Comparison of ENCODE assay signal across 17 cellular contexts in genomic region chr15:75653347-75653913, GRCh38. TPM values are rescaled to one million over a fixed set of nuclear protein-coding genes. Genes with fewer than 3 reads are reported as not detected.
A peak's percentile ranks its signal among the peaks of the same experiment; 100 is the strongest.
DNase-seq lines count a peak whose midpoint lies in the region; ATAC-seq and TF ChIP-seq lines count a peak whose summit lies in the region.
"Had no signal": no experiment of that assay in that cellular context is flagged by ENCODE, and none has a peak within 500 bp of the region (broad histone marks: within the 10 kb centered on the region; RNA-seq: fewer than 3 reads in every experiment).

No MANE protein-coding gene starts in this region.

- H3K4me1 ChIP-seq in esophagus squamous epithelium (peaks cover 70 to 99% (median 74%) of the 10 kb centered on the region in 3 donors), neural progenitor cell (peaks cover 45% of the 10 kb centered on the region), upper lobe of right lung (peaks cover 57% of the 10 kb centered on the region)

- peaks cover 67% of the 10 kb centered on the region for H3K79me2 ChIP-seq in neural progenitor cell (ENCODE audit: low read depth)

- DNase-seq in WTC11 (ENCODE audit: low spot score) = no peak
- DNase-seq in esophagus squamous epithelium (lab: John Stamatoyannopoulos, UW) = no peak
- DNase-seq in neural progenitor cell (ENCODE audit: low spot score) = peak; percentile 29
- DNase-seq in upper lobe of right lung = no peak
- DNase-seq in cerebellar cortex (ENCODE audit: low spot score) = no peak
- DNase-seq in substantia nigra (lab: John Stamatoyannopoulos, UW) = no peak
- no peak for DNase-seq in GM19238 (ENCODE audit: insufficient read length, low spot score)
- DNase-seq: activated CD4-positive, CD25-positive, alpha-beta regulatory T cell treated with anti-CD3 and anti-CD28 coated beads, Interleukin-2, amount 50 U/mL, for 72 hours; CD4-positive, CD25-positive, alpha-beta regulatory T cell; DND-41; NCI-H187 treated with DMSO at 0.1 percent for 48 hours; NCI-H748 treated with DMSO at 0.1 percent for 48 hours; small intestine; T-helper 1 cell had no signal

- H2AFZ ChIP-seq in neural progenitor cell (replicated peaks) = no peak overlapping the region

- peak overlapping the region; percentile 92 for H3K4me2 ChIP-seq in neural progenitor cell

- ATAC-seq in WTC11 (no peak), upper lobe of right lung (no peak)
- ATAC-seq: activated naive CD4-positive, alpha-beta T cell treated with anti-CD3 and anti-CD28 coated beads, Interleukin-2, amount 50 U/mL, for 72 hours had no signal

- H4K20me1 ChIP-seq in neural progenitor cell (ENCODE audit: low read depth) = peaks cover 86% of the 10 kb centered on the region

- no peak for TF ChIP-seq CTCF in WTC11 (IDR thresholded peaks at IDR 0.05)
- TF ChIP-seq CTCF in esophagus squamous epithelium (IDR thresholded peaks at IDR 0.05) = no peak
- TF ChIP-seq CTCF in neural progenitor cell (IDR thresholded peaks at IDR 0.05) = no peak
- no peak for TF ChIP-seq CTCF in upper lobe of right lung (IDR thresholded peaks at IDR 0.05)

- TF ChIP-seq POLR2A in esophagus squamous epithelium (IDR thresholded peaks at IDR 0.05) = no peak

- no peak overlapping the region for H3K9ac ChIP-seq in neural progenitor cell

- H3K36me3 Mint-ChIP-seq in WTC11 = peaks cover 25% of the 10 kb centered on the region
- peaks cover 18% of the 10 kb centered on the region for H3K36me3 Mint-ChIP-seq in neural progenitor cell
- H3K36me3 Mint-ChIP-seq: activated naive CD4-positive, alpha-beta T cell treated with anti-CD3 and anti-CD28 coated beads, Interleukin-2, amount 50 U/mL, for 72 hours had no signal

- peak overlapping the region; percentile 54; the same call in 1 of the 2 replicates for H3K27ac Mint-ChIP-seq in WTC11
- H3K27ac Mint-ChIP-seq in neural progenitor cell = peak overlapping the region; percentile 78
- H3K27ac Mint-ChIP-seq: CD4-positive, CD25-positive, alpha-beta regulatory T cell had no signal

- intact Hi-C loops in esophagus squamous epithelium (cut with DNase I) (no loop called here), upper lobe of right lung (cut with DNase I) (no loop called here)

- peaks cover 6% of the 10 kb centered on the region for H3F3A ChIP-seq in neural progenitor cell (ENCODE audit: low read depth)

- H3K4me3 Mint-ChIP-seq in WTC11 (no peak overlapping the region), neural progenitor cell (no peak overlapping the region)
- H3K4me3 Mint-ChIP-seq: CD4-positive, CD25-positive, alpha-beta regulatory T cell; central memory CD8-positive, alpha-beta T cell had no signal

- peak overlapping the region; percentile 30 to 99 (median 86) for H3K27ac ChIP-seq in esophagus squamous epithelium
- no peak overlapping the region for H3K27ac ChIP-seq in neural progenitor cell
- no peak overlapping the region for H3K27ac ChIP-seq in upper lobe of right lung
- no peak overlapping the region for H3K27ac ChIP-seq in substantia nigra (ENCODE audit: low read depth, low read length, poor library complexity, severe bottlenecking)
- H3K27ac ChIP-seq: epithelial cell of prostate had no signal

- H3K27me3 Mint-ChIP-seq in WTC11 (ENCODE audit: low read depth) = no peaks in the 10 kb centered on the region
- H3K27me3 Mint-ChIP-seq in neural progenitor cell (ENCODE audit: insufficient read depth, low read depth) = peaks cover 2% of the 10 kb centered on the region
- H3K27me3 Mint-ChIP-seq: CD4-positive, CD25-positive, alpha-beta regulatory T cell; central memory CD8-positive, alpha-beta T cell had no signal

- H3K36me3 ChIP-seq in esophagus squamous epithelium (peaks cover 3 to 58% (median 8%) of the 10 kb centered on the region in 3 donors), neural progenitor cell (no peaks in the 10 kb centered on the region), upper lobe of right lung (peaks cover 25% of the 10 kb centered on the region)

- CTCF ChIA-PET in WTC11 (lab: Charles Lee) = interaction anchor here (0.6 to 1.5 kb wide), 7 partner anchors 15 to 286 kb away, joined by 3 to 5 read pairs (median 3); partner anchors contain the start of gene PTPN9

- POLR2A ChIA-PET in WTC11 (lab: Charles Lee) = interaction anchor here (0.6 to 0.7 kb wide), 3 partner anchors 202 to 674 kb away, joined by 3 read pairs; partner anchors contain the start of gene SIN3A

- peak overlapping the region in 2 of 4 donors; percentile 90 to 97 for H3K4me3 ChIP-seq in esophagus squamous epithelium
- H3K4me3 ChIP-seq in neural progenitor cell = no peak overlapping the region
- H3K4me3 ChIP-seq in upper lobe of right lung = peak overlapping the region; percentile 90

- WGBS in esophagus squamous epithelium, 2 donors = 79 to 86% methylated on average over 12 of the region's 16 CpGs

- peaks cover 49% of the 10 kb centered on the region for H3K4me1 Mint-ChIP-seq in WTC11
- peaks cover 50% of the 10 kb centered on the region for H3K4me1 Mint-ChIP-seq in neural progenitor cell

- H3K9me3 Mint-ChIP-seq in WTC11 (no peaks in the 10 kb centered on the region), neural progenitor cell (no peaks in the 10 kb centered on the region)
- H3K9me3 Mint-ChIP-seq: activated naive CD4-positive, alpha-beta T cell treated with anti-CD3 and anti-CD28 coated beads, Interleukin-2, amount 50 U/mL, for 72 hours; CD4-positive, CD25-positive, alpha-beta regulatory T cell; central memory CD8-positive, alpha-beta T cell had no signal

- H3K27me3 ChIP-seq in esophagus squamous epithelium = no peaks in the 10 kb centered on the region
- no peaks in the 10 kb centered on the region for H3K27me3 ChIP-seq in neural progenitor cell
- no peaks in the 10 kb centered on the region for H3K27me3 ChIP-seq in upper lobe of right lung

- no peaks in the 10 kb centered on the region for H3K9me3 ChIP-seq in esophagus squamous epithelium
- H3K9me3 ChIP-seq in neural progenitor cell (ENCODE audit: low read depth) = no peaks in the 10 kb centered on the region
- no peaks in the 10 kb centered on the region for H3K9me3 ChIP-seq in upper lobe of right lung

TF ChIP-seq in WTC11, 78 proteins besides CTCF, POLR2A, EP300 and RAD21:
- TF ChIP-seq ZNF263 (CRISPR knock-in tag; IDR thresholded peaks at IDR 0.05; ENCODE audit: low read depth) (peak; percentile 26; the same call in 1 of the 2 replicates), RORB (CRISPR knock-in tag; IDR thresholded peaks at IDR 0.05) (no peak)

RNA-seq across cellular contexts. Expression of gene SNX33, which starts 5.7 kb away (rescaled TPM):
- total RNA-seq in WTC11 (2021) = 17.8 to 19.8 TPM (median 18.9 TPM) in 3 replicates
- total RNA-seq in esophagus squamous epithelium = 10 to 100 TPM; 20.3 to 36.4 (median 25.9) TPM
- total RNA-seq in neural progenitor cell (ENCODE audit: low replicate concordance) = 10.1 and 20.7 TPM in 2 replicates
- 31.0 TPM for total RNA-seq in upper lobe of right lung

RNA-seq across cellular contexts. Expression of gene IMP3, which starts 13.4 kb away (rescaled TPM):
- total RNA-seq in WTC11 (2021) (93.7 to 107 TPM (median 94.8 TPM) in 3 replicates), esophagus squamous epithelium (100 to 1,000 TPM; 129 to 173 (median 140) TPM), neural progenitor cell (ENCODE audit: low replicate concordance) (62.1 and 96.1 TPM in 2 replicates), upper lobe of right lung (54.9 TPM)

RNA-seq across cellular contexts. Expression of gene SNUPN, which starts 27.9 kb away (rescaled TPM):
- total RNA-seq in WTC11 (2021) (25.9 to 28.4 TPM (median 27.9 TPM) in 3 replicates), esophagus squamous epithelium (10 to 100 TPM in 3 of 4 donors, 1 to 10 TPM in 1; 8.7 to 19.1 (median 13.5) TPM), neural progenitor cell (ENCODE audit: low replicate concordance) (18.4 and 20.7 TPM in 2 replicates), upper lobe of right lung (23.5 TPM)

RNA-seq across cellular contexts. Expression of gene CSPG4, which starts 59.2 kb away (rescaled TPM):
- total RNA-seq in WTC11 (2021) = 2.9 to 3.6 TPM (median 3.6 TPM) in 3 replicates
- total RNA-seq in esophagus squamous epithelium = 10 to 100 TPM in 1 of 4 donors, 1 to 10 TPM in 3; 2.9 to 13.4 (median 4.2) TPM
- 0.07 and 0.37 TPM in 2 replicates for total RNA-seq in neural progenitor cell (ENCODE audit: low replicate concordance)
- 12.6 TPM for total RNA-seq in upper lobe of right lung
- total RNA-seq: activated naive CD4-positive, alpha-beta T cell treated with anti-CD3 and anti-CD28 coated beads, Interleukin-2, amount 50 U/mL, for 72 hours; CD4-positive, CD25-positive, alpha-beta regulatory T cell had no signal

Comparison
In these comparisons a context has a peak if more than half of its experiments do, and no peak if none do; other contexts are left out.
1. H3K27ac ChIP-seq: peak in esophagus squamous epithelium (4 of 4); none in neural progenitor cell (single experiment), upper lobe of right lung (single experiment) and substantia nigra (single experiment).